Comparison of ENCODE assay signal across 1 cellular context in genomic region chr13:77745784-77746183, GRCh38.
TF ChIP-seq lines count a peak whose summit lies in the region.

No MANE protein-coding gene starts in this region.

TF ChIP-seq in SK-N-SH, 30 proteins besides CTCF, POLR2A, EP300 and RAD21 (continued from another document):
- TF ChIP-seq ZBTB33 (IDR thresholded peaks at IDR 0.05; ENCODE audit: borderline replicate concordance, low read depth) (no peak), CHD2 (IDR thresholded peaks at IDR 0.05; ENCODE audit: low read length, partially characterized antibody) (no peak), GABPA (IDR thresholded peaks at IDR 0.05; ENCODE audit: low read depth) (no peak), FOSL2 (IDR thresholded peaks at IDR 0.05; ENCODE audit: borderline replicate concordance, low read depth) (no peak)
